ENCODE assay signal across 11 cellular contexts in genomic region chr11:11987503-11988022, GRCh38. TPM values are rescaled to one million over a fixed set of nuclear protein-coding genes. Genes with fewer than 3 reads are reported as not detected.
DNase-seq lines count a peak whose midpoint lies in the region; ATAC-seq and TF ChIP-seq lines count a peak whose summit lies in the region.
"Had no signal": no experiment of that assay in that cellular context is flagged by ENCODE, and none has a peak within 500 bp of the region (broad histone marks: within the 10 kb centered on the region; RNA-seq: fewer than 3 reads in every experiment).

No MANE protein-coding gene starts in this region.

- H3K9me3 Mint-ChIP-seq in HFFc6: no peaks in the 10 kb centered on the region

- no peaks in the 10 kb centered on the region for H3K27me3 ChIP-seq in BJ (ENCODE audit: control insufficient read depth, insufficient read depth, low read length)

- peak overlapping the region; percentile 54 for H3K4me3 Mint-ChIP-seq in HFFc6
- H3K4me3 Mint-ChIP-seq: activated naive CD8-positive, alpha-beta T cell treated with anti-CD3 and anti-CD28 coated beads, Interleukin-2, amount 50 U/mL, for 24 hours had no signal

- POLR2A ChIA-PET in BJ (lab: Charles Lee): no interaction called here

- H3K4me1 Mint-ChIP-seq in HFFc6 (ENCODE audit: low read depth): peaks cover 100% of the 10 kb centered on the region
- H3K4me1 Mint-ChIP-seq: activated naive CD8-positive, alpha-beta T cell treated with anti-CD3 and anti-CD28 coated beads, Interleukin-2, amount 50 U/mL, for 24 hours; naive B cell had no signal

- ATAC-seq in GM21367 (IDR thresholded peaks at IDR 0.05; ENCODE audit: unreplicated experiment) (no peak), HG03025 (IDR thresholded peaks at IDR 0.05; ENCODE audit: low FRiP score, unreplicated experiment) (no peak), HG03521 (IDR thresholded peaks at IDR 0.05; ENCODE audit: unreplicated experiment) (no peak)
- ATAC-seq: activated naive CD8-positive, alpha-beta T cell treated with anti-CD3 and anti-CD28 coated beads, Interleukin-2, amount 50 U/mL, for 24 hours had no signal

- peak; percentile 49 for TF ChIP-seq CTCF in BJ (IDR thresholded peaks at IDR 0.05; ENCODE audit: insufficient read depth, low read depth, low read length)
- TF ChIP-seq CTCF in HFFc6 (IDR thresholded peaks at IDR 0.05): peak; percentile 85
- TF ChIP-seq CTCF in astrocyte of the spinal cord (IDR thresholded peaks at IDR 0.05; ENCODE audit: low read depth, low read length): peak; percentile 44

- H3K4me3 ChIP-seq in BJ (ENCODE audit: low read depth, low read length) (no peak overlapping the region), astrocyte of the spinal cord (ENCODE audit: low read depth, low read length) (no peak overlapping the region)

- peak overlapping the region; percentile 98 for H3K27ac Mint-ChIP-seq in HFFc6
- H3K27ac Mint-ChIP-seq: activated naive CD8-positive, alpha-beta T cell treated with anti-CD3 and anti-CD28 coated beads, Interleukin-2, amount 50 U/mL, for 24 hours; naive B cell had no signal

- in situ Hi-C loops in astrocyte of the spinal cord (cut with HindIII; ENCODE audit: low sequenced_read_pairs): no loop called here

- H3K36me3 Mint-ChIP-seq in HFFc6 (ENCODE audit: low read depth): peaks cover 58% of the 10 kb centered on the region
- H3K36me3 Mint-ChIP-seq: naive B cell had no signal

- no peaks in the 10 kb centered on the region for H3K36me3 ChIP-seq in BJ (ENCODE audit: control insufficient read depth, insufficient read depth, low read length)

- CTCF ChIA-PET in BJ (lab: Yijun Ruan, JAX): interaction anchor here (0.6 to 1.8 kb wide), 5 partner anchors 11 to 97 kb away, joined by 3 to 6 read pairs (median 5); no protein-coding TSS in a partner anchor

- DNase-seq in BJ (ENCODE audit: low read depth) (no peak), HFFc6 (peak; percentile 48), astrocyte of the spinal cord (ENCODE audit: low read depth, low spot score) (peak; percentile 55), lung microvascular endothelial cell (ENCODE audit: low read depth in 2 of 2) (peak; percentile 78 to 87), DMS79 treated with DMSO at 0.1 percent for 48 hours (lab: John Stamatoyannopoulos, UW) (no peak)
- DNase-seq: activated naive CD8-positive, alpha-beta T cell treated with anti-CD3 and anti-CD28 coated beads, Interleukin-2, amount 50 U/mL, for 24 hours; naive B cell; SIG-M5 had no signal

- peaks cover 7% of the 10 kb centered on the region for H3K27me3 Mint-ChIP-seq in HFFc6 (ENCODE audit: insufficient read depth)

RNA-seq across cellular contexts. Expression of gene DKK3, which starts 20.9 kb away (rescaled TPM):
- polyA plus RNA-seq in BJ (2011; rRNA removed): 1,093 and 1,276 TPM in 2 replicates
- 248 and 273 TPM in 2 replicates for polyA minus RNA-seq in BJ (2011; rRNA and poly(A)+ RNA removed)
- total RNA-seq in HFFc6 (2021; fragmentation: NEBNext Ultra II Directional; extraction: Animal tissue kit (Norgen Biotek cat#: 25700)): 100 to 1,000 TPM; 518 to 872 (median 646) TPM
- total RNA-seq in lung microvascular endothelial cell: 219 and 225 TPM in 2 replicates

Comparison
In these comparisons a context has a peak if more than half of its experiments do, and no peak if none do; other contexts are left out.
1. DNase-seq: peak in HFFc6 (single experiment), astrocyte of the spinal cord (single experiment) and lung microvascular endothelial cell (2 of 2); none in BJ (single experiment) and DMS79 treated with DMSO at 0.1 percent for 48 hours (single experiment).
2. Peak in every context shown above with its lines, with median percentiles within 50 percentile points of each other: CTCF ChIP-seq.